ENCODE assay signal across 8 cellular contexts in the genomic region with DNA sequence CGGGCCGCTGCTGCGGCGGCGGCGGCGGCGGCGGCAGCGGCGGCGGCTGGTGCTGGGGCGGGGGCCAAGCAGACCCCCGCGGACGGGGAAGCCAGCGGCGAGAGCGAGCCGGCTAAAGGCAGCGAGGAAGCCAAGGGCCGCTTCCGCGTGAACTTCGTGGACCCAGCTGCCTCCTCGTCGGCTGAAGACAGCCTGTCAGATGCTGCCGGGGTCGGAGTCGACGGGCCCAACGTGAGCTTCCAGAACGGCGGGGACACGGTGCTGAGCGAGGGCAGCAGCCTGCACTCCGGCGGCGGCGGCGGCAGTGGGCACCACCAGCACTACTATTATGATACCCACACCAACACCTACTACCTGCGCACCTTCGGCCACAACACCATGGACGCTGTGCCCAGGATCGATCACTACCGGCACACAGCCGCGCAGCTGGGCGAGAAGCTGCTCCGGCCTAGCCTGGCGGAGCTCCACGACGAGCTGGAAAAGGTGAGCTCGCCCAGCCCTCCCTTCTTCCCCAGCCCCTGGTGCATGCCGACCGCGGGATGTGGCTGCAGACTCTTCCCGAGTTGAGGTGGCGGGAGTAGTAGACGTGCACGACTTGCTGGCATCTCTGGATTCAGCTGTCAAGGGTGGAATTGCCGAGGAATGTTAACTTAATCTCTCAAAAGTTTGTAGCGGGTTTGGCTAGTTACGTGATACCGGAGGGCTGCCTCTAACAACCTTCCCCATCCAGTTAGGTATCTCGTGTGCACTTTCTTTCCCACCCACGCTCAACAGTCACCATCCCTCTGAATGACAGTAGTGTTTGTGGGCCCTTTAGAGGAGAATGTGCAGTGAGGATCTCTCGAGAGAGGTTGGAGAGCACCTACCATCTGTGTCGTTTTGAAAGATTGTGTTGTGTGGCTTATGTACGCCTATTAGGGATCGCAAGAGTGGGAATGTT. TPM values are rescaled to one million over a fixed set of nuclear protein-coding genes. Genes with fewer than 3 reads are reported as not detected.
DNase-seq lines count a peak whose midpoint lies in the region.

No MANE protein-coding gene starts in this region.

- H3K4me3 Mint-ChIP-seq in activated CD4-positive, alpha-beta memory T cell treated with anti-CD3 and anti-CD28 coated beads for 36 hours, result peak overlapping the region; percentile 89

- CTCF ChIA-PET in activated CD4-positive, alpha-beta memory T cell treated with anti-CD3 and anti-CD28 coated beads for 36 hours (lab: Charles Lee), result interaction anchor here (0.7 kb wide), 1 partner anchor 31 kb away, joined by 4 read pairs; no protein-coding TSS in a partner anchor

- H3K4me1 ChIP-seq in ectodermal cell (ENCODE audit: control insufficient read depth, insufficient read depth, low read length), result peaks cover 8% of the 10 kb centered on the region

- peaks cover 3% of the 10 kb centered on the region for H3K36me3 Mint-ChIP-seq in activated CD4-positive, alpha-beta memory T cell treated with anti-CD3 and anti-CD28 coated beads for 36 hours

- no peaks in the 10 kb centered on the region for H3K36me3 ChIP-seq in H7 (replicated peaks; ENCODE audit: control insufficient read depth, insufficient read depth, low read length)
- no peaks in the 10 kb centered on the region; the same call in 1 of the 2 replicates for H3K36me3 ChIP-seq in MG63
- no peaks in the 10 kb centered on the region for H3K36me3 ChIP-seq in ectodermal cell (ENCODE audit: control insufficient read depth, insufficient read depth, low read length)

- peaks cover 27% of the 10 kb centered on the region for H3K27me3 ChIP-seq in H7 (ENCODE audit: control insufficient read depth, insufficient read depth, low read length)
- H3K27me3 ChIP-seq in MG63, result no peaks in the 10 kb centered on the region
- H3K27me3 ChIP-seq in ectodermal cell (ENCODE audit: control insufficient read depth, insufficient read depth, low read length, poor library complexity, severe bottlenecking), result peaks cover 24% of the 10 kb centered on the region

- no peaks in the 10 kb centered on the region for H3K9me3 Mint-ChIP-seq in activated CD4-positive, alpha-beta memory T cell treated with anti-CD3 and anti-CD28 coated beads for 36 hours

- POLR2A ChIA-PET in activated CD4-positive, alpha-beta memory T cell treated with anti-CD3 and anti-CD28 coated beads for 36 hours (lab: Charles Lee), result interaction anchor here (0.6 to 1.0 kb wide), 2 partner anchors 18 to 110 kb away, joined by 3 read pairs; no protein-coding TSS in a partner anchor

- H3K4me3 ChIP-seq in H7 (ENCODE audit: insufficient read depth, low read depth, low read length), result peak overlapping the region; percentile 88
- peak overlapping the region; percentile 95 for H3K4me3 ChIP-seq in MG63
- H3K4me3 ChIP-seq in ectodermal cell (ENCODE audit: insufficient read depth, low read depth, low read length), result peak overlapping the region; percentile 74

- peak; percentile 11 for DNase-seq in GDM1 (lab: John Stamatoyannopoulos, UW)
- peak; percentile 47 for DNase-seq in H7
- DNase-seq in MG63, result peak; percentile 53
- peak; percentile 62 for DNase-seq in activated CD4-positive, alpha-beta memory T cell treated with anti-CD3 and anti-CD28 coated beads for 36 hours
- peak; percentile 53 for DNase-seq in medulla oblongata (ENCODE audit: extremely low spot score)
- peak; percentile 9 for DNase-seq in stimulated activated CD8-positive, alpha-beta memory T cell treated with anti-CD3 and anti-CD28 coated beads, Interleukin-15, amount 100 ng/mL, for 1 hour (ENCODE audit: low read depth)
- no peak for DNase-seq in SHP77 treated with DMSO at 0.1 percent for 48 hours (lab: John Stamatoyannopoulos, UW)

- 3% methylated on average over 69 to 71 of the region's 71 CpGs for WGBS in ectodermal cell, 2 experiments

- H3K27ac Mint-ChIP-seq in activated CD4-positive, alpha-beta memory T cell treated with anti-CD3 and anti-CD28 coated beads for 36 hours, result peak overlapping the region; percentile 60

- H3K27ac ChIP-seq in ectodermal cell (ENCODE audit: insufficient read depth, low read depth, low read length, poor library complexity, severe bottlenecking), result no peak overlapping the region

- intact Hi-C loops in activated CD4-positive, alpha-beta memory T cell treated with anti-CD3 and anti-CD28 coated beads for 36 hours (cut with micrococcal nuclease), result loop anchor here (2.0 to 5.0 kb wide), 5 partner anchors 177 to 1306 kb away; no protein-coding TSS in a partner anchor

- H3K27me3 Mint-ChIP-seq in activated CD4-positive, alpha-beta memory T cell treated with anti-CD3 and anti-CD28 coated beads for 36 hours, result no peaks in the 10 kb centered on the region

- H3K9me3 ChIP-seq in MG63 (no peaks in the 10 kb centered on the region), ectodermal cell (ENCODE audit: control insufficient read depth, low read length) (no peaks in the 10 kb centered on the region)

- H3K4me1 Mint-ChIP-seq in activated CD4-positive, alpha-beta memory T cell treated with anti-CD3 and anti-CD28 coated beads for 36 hours (ENCODE audit: low read depth), result peaks cover 47% of the 10 kb centered on the region

RNA-seq across cellular contexts. Expression of gene SLC12A2, which starts 0.9 kb away (rescaled TPM):
- 5.4 and 6.5 TPM in 2 replicates for total RNA-seq in H7 (2014; rRNA removed; shearing (Covaris generic))
- 6.4 and 16.9 TPM in 2 replicates for total RNA-seq in MG63 (2014; rRNA removed; shearing (Covaris generic); ENCODE audit: low replicate concordance)
- 1 to 10 TPM; 9.7 to 9.9 TPM for total RNA-seq in activated CD4-positive, alpha-beta memory T cell treated with anti-CD3 and anti-CD28 coated beads for 36 hours
- 10.6 TPM for polyA plus RNA-seq in ectodermal cell (2013, experiment 1 of 4)
- polyA plus RNA-seq in ectodermal cell (2013, experiment 2 of 4), result 13.0 TPM
- 10.0 TPM for polyA plus RNA-seq in ectodermal cell (2013, experiment 3 of 4)
- polyA plus RNA-seq in ectodermal cell (2013, experiment 4 of 4), result 11.5 TPM
